ENCODE assay signal across 8 cellular contexts in the genomic region with DNA sequence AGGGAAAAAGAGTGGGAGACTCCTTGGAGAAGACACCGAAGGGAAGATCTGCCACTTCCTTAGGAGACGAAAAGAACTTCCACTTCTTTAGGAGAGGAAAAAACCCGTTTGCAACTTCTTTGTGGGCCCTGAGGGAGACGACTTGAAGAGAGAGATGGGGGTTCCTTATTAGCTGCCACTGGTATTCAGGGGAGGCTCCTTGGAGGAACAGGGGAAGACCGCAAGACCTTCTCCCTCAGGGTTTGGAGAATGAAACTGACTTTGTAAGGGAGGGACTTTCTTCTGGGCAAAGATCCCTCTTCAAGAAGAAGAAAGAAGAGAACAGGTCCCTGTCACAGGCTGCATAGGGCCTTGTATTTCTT. TPM values are rescaled to one million over a fixed set of nuclear protein-coding genes. Genes with fewer than 3 reads are reported as not detected.
DNase-seq lines count a peak whose midpoint lies in the region; ATAC-seq and TF ChIP-seq lines count a peak whose summit lies in the region.

No MANE protein-coding gene starts in this region.

- no peaks in the 10 kb centered on the region for H3K9me3 Mint-ChIP-seq in brain

- peak overlapping the region; percentile 96 for H3K9ac ChIP-seq in mesendoderm (ENCODE audit: low read length)

- peaks cover 19% of the 10 kb centered on the region for H3K79me2 ChIP-seq in mesendoderm (ENCODE audit: control insufficient read depth, insufficient read depth, low read length)

- peaks cover 15% of the 10 kb centered on the region for H3K79me1 ChIP-seq in mesendoderm (ENCODE audit: low read length)

- intact Hi-C loops in left ventricle myocardium inferior (cut with micrococcal nuclease): no loop called here
- intact Hi-C loops in left cardiac atrium (cut with DNase I): loop anchor here in 1 of 2 donors (5.0 kb wide), 1 partner anchor 39 kb away; a partner anchor contains a TSS

- ATAC-seq in left cardiac atrium: no peak

- no CpG with 5 or more reads among the region's 5 CpGs for WGBS in mesendoderm (ENCODE audit: extremely low coverage, insufficient coverage, low lambda C conversion rate)

- TF ChIP-seq CTCF in left ventricle myocardium inferior (IDR thresholded peaks at IDR 0.05; ENCODE audit: borderline replicate concordance) (no peak), brain (conservative IDR thresholded peaks at IDR 0.05) (no peak), GM13977 (IDR thresholded peaks at IDR 0.05; ENCODE audit: extremely low read depth, insufficient read depth, missing control alignments) (no peak)

- H3K36me3 ChIP-seq in left ventricle myocardium inferior (peaks cover 5% of the 10 kb centered on the region), mesendoderm (ENCODE audit: control insufficient read depth, insufficient read depth, low read length) (peaks cover 2% of the 10 kb centered on the region)

- H3K27ac Mint-ChIP-seq in brain: peak overlapping the region; percentile 100

- H2AK5ac ChIP-seq in mesendoderm (ENCODE audit: low read length): no peak overlapping the region

- H2BK120ac ChIP-seq in mesendoderm (ENCODE audit: low read depth, low read length): no peak overlapping the region

- H3K4ac ChIP-seq in mesendoderm (ENCODE audit: low read depth, low read length): no peak overlapping the region

- peak overlapping the region; percentile 98 to 100 (median 98) for H3K4me3 Mint-ChIP-seq in brain

- peak overlapping the region; percentile 97 for H3K56ac ChIP-seq in mesendoderm (ENCODE audit: low read length)

- no peak overlapping the region for H2BK5ac ChIP-seq in mesendoderm (ENCODE audit: low read length)

- H3K4me1 Mint-ChIP-seq in brain: peaks cover 48% of the 10 kb centered on the region

- no peaks in the 10 kb centered on the region for H3K9me3 ChIP-seq in left ventricle myocardium inferior (replicated peaks)

- H3K4me1 ChIP-seq in left ventricle myocardium inferior (peaks cover 68% of the 10 kb centered on the region), mesendoderm (ENCODE audit: control insufficient read depth, low read depth, low read length) (no peaks in the 10 kb centered on the region)

- H3K36me3 Mint-ChIP-seq in brain: peaks cover 4% of the 10 kb centered on the region

- H3K27me3 ChIP-seq in left ventricle myocardium inferior (ENCODE audit: low read depth): no peaks in the 10 kb centered on the region
- no peaks in the 10 kb centered on the region for H3K27me3 ChIP-seq in mesendoderm (ENCODE audit: insufficient read depth, low read length, poor library complexity)

- H4K5ac ChIP-seq in mesendoderm (ENCODE audit: low read length): no peak overlapping the region

- H3K4me3 ChIP-seq in left ventricle myocardium inferior: peak overlapping the region; percentile 99
- peak overlapping the region; percentile 99 for H3K4me3 ChIP-seq in mesendoderm (ENCODE audit: low read length)

- DNase-seq in left ventricle myocardium inferior (no peak), left cardiac atrium (no peak), mesendoderm (no peak), GM13977 (ENCODE audit: low spot score) (no peak), nucleus accumbens (lab: John Stamatoyannopoulos, UW) (no peak), SHP77 (lab: John Stamatoyannopoulos, UW) (no peak), AG08396 (ENCODE audit: low spot score) (no peak)

- no peak overlapping the region for H4K8ac ChIP-seq in mesendoderm (ENCODE audit: low read depth, low read length)

- H3K27ac ChIP-seq in left ventricle myocardium inferior (replicated peaks) (peak overlapping the region; percentile 96), mesendoderm (ENCODE audit: low read depth, low read length) (no peak overlapping the region)

- H3K18ac ChIP-seq in mesendoderm (ENCODE audit: low read length): no peak overlapping the region

- peaks cover 8% of the 10 kb centered on the region for H3K27me3 Mint-ChIP-seq in brain

- H3K23ac ChIP-seq in mesendoderm (ENCODE audit: low read length): no peak overlapping the region

- peak overlapping the region; percentile 81 for H3K4me2 ChIP-seq in mesendoderm (ENCODE audit: low read length)

- H2BK15ac ChIP-seq in mesendoderm (replicated peaks; ENCODE audit: low read depth): no peak overlapping the region

- in situ Hi-C loops in GM13977 (cut with MboI; ENCODE audit: low pct_unique_long_range_greater_than_20kb, low sequenced_read_pairs, unreplicated experiment): no loop called here

RNA-seq across cellular contexts. Expression of a gene that starts 0.4 kb away (rescaled TPM):
- total RNA-seq in left ventricle myocardium inferior: 51.0 TPM
- total RNA-seq in left cardiac atrium: 10 to 100 TPM; 24.0 to 31.4 TPM
- polyA plus RNA-seq in brain (ENCODE audit: insufficient read depth, low read depth, low replicate concordance): 53.0 TPM
- 22.8 TPM for polyA plus RNA-seq in mesendoderm (2013, experiment 1 of 2)
- polyA plus RNA-seq in mesendoderm (2013, experiment 2 of 2): 22.6 TPM

RNA-seq across cellular contexts. Expression of a gene that starts 0.9 kb away (rescaled TPM):
- total RNA-seq in left ventricle myocardium inferior: 17.4 TPM
- total RNA-seq in left cardiac atrium: 10 to 100 TPM in 1 of 2 donors, 1 to 10 TPM in 1; 8.1 to 13.4 TPM
- 46.6 TPM for polyA plus RNA-seq in brain (ENCODE audit: insufficient read depth, low read depth, low replicate concordance)
- polyA plus RNA-seq in mesendoderm (2013, experiment 1 of 2): 47.7 TPM
- polyA plus RNA-seq in mesendoderm (2013, experiment 2 of 2): 46.1 TPM

RNA-seq across cellular contexts. Expression of a gene that starts 21.7 kb away (rescaled TPM):
- 2.8 TPM for total RNA-seq in left ventricle myocardium inferior
- total RNA-seq in left cardiac atrium: 1 to 10 TPM; 6.3 to 6.8 TPM
- 8.6 TPM for polyA plus RNA-seq in brain (ENCODE audit: insufficient read depth, low read depth, low replicate concordance)
- 3.0 TPM for polyA plus RNA-seq in mesendoderm (2013, experiment 1 of 2)
- polyA plus RNA-seq in mesendoderm (2013, experiment 2 of 2): 2.9 TPM

RNA-seq across cellular contexts. Expression of a gene that starts 29.2 kb away (rescaled TPM):
- total RNA-seq in left ventricle myocardium inferior (10.3 TPM), left cardiac atrium (1 to 10 TPM; 1.4 to 3.2 TPM)
- 0.73 TPM for polyA plus RNA-seq in brain (ENCODE audit: insufficient read depth, low read depth, low replicate concordance)
- polyA plus RNA-seq in mesendoderm (2013, experiment 1 of 2): 1.7 TPM
- 1.3 TPM for polyA plus RNA-seq in mesendoderm (2013, experiment 2 of 2)

RNA-seq across cellular contexts. Expression of a gene that starts 34.1 kb away (rescaled TPM):
- total RNA-seq in left ventricle myocardium inferior: 2.5 TPM
- 1 to 10 TPM; 3.5 to 4.1 TPM for total RNA-seq in left cardiac atrium
- 11.8 TPM for polyA plus RNA-seq in brain (ENCODE audit: insufficient read depth, low read depth, low replicate concordance)
- polyA plus RNA-seq in mesendoderm (2013, experiment 1 of 2): 3.4 TPM
- 3.5 TPM for polyA plus RNA-seq in mesendoderm (2013, experiment 2 of 2)
